ENCODE assay signal across 8 cellular contexts in genomic region chr3:101381809-101382208, GRCh38.
A peak's percentile ranks its signal among the peaks of the same experiment; 100 is the strongest.
DNase-seq lines count a peak whose midpoint lies in the region; ATAC-seq and TF ChIP-seq lines count a peak whose summit lies in the region.

No MANE protein-coding gene starts in this region.

- peak; percentile 65 for TF ChIP-seq RAD21 in Ishikawa (IDR thresholded peaks at IDR 0.05; ENCODE audit: low read depth)

- H3K27ac ChIP-seq in Peyer's patch = no peak overlapping the region
- H3K27ac ChIP-seq in esophagus muscularis mucosa (replicated peaks in 1 of 4) = no peak overlapping the region

- H3K27me3 ChIP-seq in Peyer's patch (no peaks in the 10 kb centered on the region), esophagus muscularis mucosa (no peaks in the 10 kb centered on the region)

- DNase-seq in DMS 273 treated with DMSO at 0.1 percent for 48 hours (lab: John Stamatoyannopoulos, UW) (peak; percentile 67), Peyer's patch (no peak), esophagus muscularis mucosa (ENCODE audit: extremely low spot score) (no peak), pons (ENCODE audit: low spot score) (peak; percentile 43), hypothalamus (lab: John Stamatoyannopoulos, UW) (no peak)
- no peak for DNase-seq in activated naive CD4-positive, alpha-beta T cell treated with Interleukin-2 at 50 U/mL for 16 hours

- TF ChIP-seq CTCF in Peyer's patch (IDR thresholded peaks at IDR 0.05) (peak in 4 of 6 experiments; percentile 46 to 78 (median 74)), esophagus muscularis mucosa (IDR thresholded peaks at IDR 0.05) (peak; percentile 47 to 61 (median 55))

- H3K9me3 ChIP-seq in Peyer's patch (no peaks in the 10 kb centered on the region), esophagus muscularis mucosa (peaks cover 0 to 6% (median 2%) of the 10 kb centered on the region in 4 donors)

- H3K4me3 ChIP-seq in Peyer's patch = no peak overlapping the region
- no peak overlapping the region for H3K4me3 ChIP-seq in esophagus muscularis mucosa

- TF ChIP-seq POLR2A in Peyer's patch (IDR thresholded peaks at IDR 0.05) (no peak), esophagus muscularis mucosa (IDR thresholded peaks at IDR 0.05; ENCODE audit: low read depth) (no peak)

- H3K36me3 ChIP-seq in Peyer's patch (peaks cover 0 to 5% (median 0%) of the 10 kb centered on the region in 3 donors), esophagus muscularis mucosa (peaks cover 0 to 5% (median 0%) of the 10 kb centered on the region in 4 donors)

- intact Hi-C loops in esophagus muscularis mucosa (cut with DNase I) = no loop called here

- ATAC-seq in HG02973 (IDR thresholded peaks at IDR 0.05; ENCODE audit: unreplicated experiment) = no peak

- no peak for TF ChIP-seq EP300 in Ishikawa (IDR thresholded peaks at IDR 0.05; ENCODE audit: borderline replicate concordance)
- TF ChIP-seq EP300 in esophagus muscularis mucosa (IDR thresholded peaks at IDR 0.05) = no peak

- H3K4me1 ChIP-seq in Peyer's patch = peaks cover 0 to 12% (median 0%) of the 10 kb centered on the region in 4 donors
- peaks cover 37 to 45% (median 42%) of the 10 kb centered on the region in 4 donors for H3K4me1 ChIP-seq in esophagus muscularis mucosa

TF ChIP-seq in Ishikawa, 13 proteins besides CTCF, POLR2A, EP300 and RAD21:
- TF ChIP-seq YY1 (IDR thresholded peaks at IDR 0.05; ENCODE audit: low read depth) = no peak
- no peak for TF ChIP-seq ZBTB7A (IDR thresholded peaks at IDR 0.05; ENCODE audit: low read depth)
- TF ChIP-seq EGR1 (IDR thresholded peaks at IDR 0.05) = no peak
- no peak for TF ChIP-seq CEBPB (IDR thresholded peaks at IDR 0.05)
- no peak for TF ChIP-seq CREB1 (IDR thresholded peaks at IDR 0.05; ENCODE audit: low read depth)
- TF ChIP-seq TEAD4 (IDR thresholded peaks at IDR 0.05) = no peak
- TF ChIP-seq REST (IDR thresholded peaks at IDR 0.05; ENCODE audit: low read depth) = no peak
- no peak for TF ChIP-seq TCF12 (IDR thresholded peaks at IDR 0.05; ENCODE audit: low read depth)
- TF ChIP-seq FOXM1 (IDR thresholded peaks at IDR 0.05; ENCODE audit: borderline replicate concordance, low read depth) = no peak

Comparison
In these comparisons a context has a peak if more than half of its experiments do, and no peak if none do; other contexts are left out.
1. DNase-seq: peak in DMS 273 treated with DMSO at 0.1 percent for 48 hours (single experiment) and pons (single experiment); none in Peyer's patch (0 of 3), esophagus muscularis mucosa (single experiment), hypothalamus (0 of 51) and activated naive CD4-positive, alpha-beta T cell treated with Interleukin-2 at 50 U/mL for 16 hours (single experiment).